In the genomic region with DNA sequence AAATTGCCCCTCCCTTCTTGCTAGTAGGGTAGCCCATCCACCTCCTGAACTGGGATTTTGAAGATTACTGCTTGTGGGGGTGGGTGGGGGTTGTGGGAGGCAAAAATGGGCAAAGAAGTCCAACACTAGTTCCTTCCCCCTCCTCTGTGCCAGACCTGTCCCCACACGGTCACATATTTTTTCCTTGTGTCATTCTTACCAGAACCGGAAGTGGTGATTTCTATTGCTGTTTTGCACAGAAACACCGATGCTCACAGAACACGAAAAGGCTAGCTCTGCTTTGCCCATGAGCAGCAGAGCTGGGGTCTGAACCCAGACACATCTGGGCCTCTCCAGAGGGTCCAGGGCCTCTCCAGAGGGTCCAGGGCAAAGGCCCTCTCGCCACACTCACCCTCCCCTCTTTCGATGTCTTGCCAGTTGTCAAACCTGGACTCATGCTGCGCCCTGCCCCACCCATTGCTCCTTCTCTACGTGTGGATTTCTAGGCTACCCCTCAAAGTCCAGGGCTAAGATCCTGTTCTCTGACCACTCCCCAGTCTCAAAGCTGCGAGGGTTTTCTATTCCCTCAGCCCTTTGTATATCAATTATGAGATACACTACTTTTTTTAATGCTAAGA, we compare ENCODE assay signal across 15 cellular contexts.
DNase-seq lines count a peak whose midpoint lies in the region; TF ChIP-seq lines count a peak whose summit lies in the region.
"Had no signal": no experiment of that assay in that cellular context is flagged by ENCODE, and none has a peak within 500 bp of the region (broad histone marks: within the 10 kb centered on the region; RNA-seq: fewer than 3 reads in every experiment).

No MANE protein-coding gene starts in this region.

- no TSS peak for BruUV-seq in MCF 10A (replicated peaks; lab: Mats Ljungman, UMichigan)

- intact Hi-C loops in MCF 10A (cut with micrococcal nuclease), result no loop called here
- intact Hi-C loops in activated CD4-positive, alpha-beta memory T cell treated with anti-CD3 and anti-CD28 coated beads for 36 hours (cut with micrococcal nuclease), result no loop called here

- H3K27ac ChIP-seq in parathyroid adenoma, result peak overlapping the region; percentile 97
- H3K27ac ChIP-seq: esophagus squamous epithelium, GM23248, left ventricle myocardium inferior had no signal

- H3K4me1 ChIP-seq in parathyroid adenoma, result peaks cover 72% of the 10 kb centered on the region
- H3K4me1 ChIP-seq: left ventricle myocardium inferior had no signal

- peak overlapping the region; percentile 24 for H3K4me2 ChIP-seq in parathyroid adenoma (ENCODE audit: low read length)

- no peaks in the 10 kb centered on the region for H3K27me3 ChIP-seq in parathyroid adenoma (ENCODE audit: control insufficient read depth, insufficient read depth, low read length)

- H3K36me3 Mint-ChIP-seq in MCF 10A (ENCODE audit: insufficient read depth, unreplicated experiment), result peaks cover 6% of the 10 kb centered on the region
- no peaks in the 10 kb centered on the region for H3K36me3 Mint-ChIP-seq in activated CD4-positive, alpha-beta memory T cell treated with anti-CD3 and anti-CD28 coated beads for 36 hours

- no peak overlapping the region for H3K27ac Mint-ChIP-seq in MCF 10A (ENCODE audit: low read depth, unreplicated experiment)
- H3K27ac Mint-ChIP-seq in activated CD4-positive, alpha-beta memory T cell treated with anti-CD3 and anti-CD28 coated beads for 36 hours, result no peak overlapping the region

- H2AFZ ChIP-seq in parathyroid adenoma, result peak overlapping the region; percentile 81
- H2AFZ ChIP-seq: GM23248 had no signal

- no peaks in the 10 kb centered on the region for H3K27me3 Mint-ChIP-seq in MCF 10A (ENCODE audit: insufficient read depth, unreplicated experiment)
- no peaks in the 10 kb centered on the region for H3K27me3 Mint-ChIP-seq in activated CD4-positive, alpha-beta memory T cell treated with anti-CD3 and anti-CD28 coated beads for 36 hours

- DNase-seq in Daoy (ENCODE audit: low read depth), result peak; percentile 60
- DNase-seq in LoVo (ENCODE audit: low spot score), result peak; percentile 52
- DNase-seq in MCF 10A (ENCODE audit: unreplicated experiment), result peak; percentile 35
- no peak for DNase-seq in NCI-H146 (lab: John Stamatoyannopoulos, UW)
- DNase-seq in cerebellar nuclear complex (lab: John Stamatoyannopoulos, UW), result no peak
- DNase-seq in activated CD4-positive, alpha-beta memory T cell treated with anti-CD3 and anti-CD28 coated beads for 36 hours, result no peak
- DNase-seq: activated CD4-positive, alpha-beta T cell treated with anti-CD3 and anti-CD28 coated beads for 48 hours; amygdala; effector CD8-positive, alpha-beta T cell; esophagus squamous epithelium; GM23248; left ventricle myocardium inferior; NCI-H1694; retina had no signal

- CTCF ChIA-PET in MCF 10A (lab: Yijun Ruan, JAX), result interaction anchor here (1.7 to 2.0 kb wide), 2 partner anchors 15 to 40 kb away, joined by 3 to 7 read pairs; no protein-coding TSS in a partner anchor
- CTCF ChIA-PET in activated CD4-positive, alpha-beta memory T cell treated with anti-CD3 and anti-CD28 coated beads for 36 hours (lab: Charles Lee), result no interaction called here

- TF ChIP-seq CTCF in MCF 10A (IDR thresholded peaks at IDR 0.05; ENCODE audit: unreplicated experiment), result no peak
- no peak for TF ChIP-seq CTCF in parathyroid adenoma (IDR thresholded peaks at IDR 0.05)

- H3K79me2 ChIP-seq in parathyroid adenoma, result peaks cover 1% of the 10 kb centered on the region

- peaks cover 16% of the 10 kb centered on the region for H3K4me1 Mint-ChIP-seq in MCF 10A (ENCODE audit: insufficient read depth, unreplicated experiment)
- H3K4me1 Mint-ChIP-seq in activated CD4-positive, alpha-beta memory T cell treated with anti-CD3 and anti-CD28 coated beads for 36 hours (ENCODE audit: low read depth), result peaks cover 18% of the 10 kb centered on the region

- H3K9me3 ChIP-seq in parathyroid adenoma (ENCODE audit: control insufficient read depth, low read length), result no peaks in the 10 kb centered on the region
- H3K9me3 ChIP-seq: esophagus squamous epithelium, left ventricle myocardium inferior had no signal

- H3K4me3 Mint-ChIP-seq in MCF 10A (ENCODE audit: unreplicated experiment), result peak overlapping the region; percentile 5
- H3K4me3 Mint-ChIP-seq in activated CD4-positive, alpha-beta memory T cell treated with anti-CD3 and anti-CD28 coated beads for 36 hours, result no peak overlapping the region

- peak overlapping the region; percentile 16 for H3K9ac ChIP-seq in parathyroid adenoma
- H3K9ac ChIP-seq: GM23248 had no signal

- peak overlapping the region; percentile 28 for H3K4me3 ChIP-seq in parathyroid adenoma (ENCODE audit: low read depth, low read length)
- H3K4me3 ChIP-seq: esophagus squamous epithelium, GM23248, left ventricle myocardium inferior had no signal

- no peaks in the 10 kb centered on the region for H3K36me3 ChIP-seq in parathyroid adenoma (ENCODE audit: control insufficient read depth, insufficient read depth, low read length)
- H3K36me3 ChIP-seq: esophagus squamous epithelium, left ventricle myocardium inferior had no signal

- POLR2A ChIA-PET in MCF 10A (lab: Yijun Ruan, JAX), result interaction anchor here (0.7 kb wide), 1 partner anchor 1834 kb away, joined by 3 read pairs; no protein-coding TSS in a partner anchor
- POLR2A ChIA-PET in activated CD4-positive, alpha-beta memory T cell treated with anti-CD3 and anti-CD28 coated beads for 36 hours (lab: Charles Lee), result no interaction called here

- peaks cover 7% of the 10 kb centered on the region for H3K9me3 Mint-ChIP-seq in MCF 10A (ENCODE audit: unreplicated experiment)
- no peaks in the 10 kb centered on the region for H3K9me3 Mint-ChIP-seq in activated CD4-positive, alpha-beta memory T cell treated with anti-CD3 and anti-CD28 coated beads for 36 hours

Comparison
In these comparisons a context has a peak if more than half of its experiments do, and no peak if none do; other contexts are left out.
1. DNase-seq: peak in Daoy (single experiment), LoVo (single experiment) and MCF 10A (single experiment); none in NCI-H146 (single experiment), cerebellar nuclear complex (0 of 2) and activated CD4-positive, alpha-beta memory T cell treated with anti-CD3 and anti-CD28 coated beads for 36 hours (single experiment).